3 cellular contexts compared by ENCODE assay signal in the genomic region with DNA sequence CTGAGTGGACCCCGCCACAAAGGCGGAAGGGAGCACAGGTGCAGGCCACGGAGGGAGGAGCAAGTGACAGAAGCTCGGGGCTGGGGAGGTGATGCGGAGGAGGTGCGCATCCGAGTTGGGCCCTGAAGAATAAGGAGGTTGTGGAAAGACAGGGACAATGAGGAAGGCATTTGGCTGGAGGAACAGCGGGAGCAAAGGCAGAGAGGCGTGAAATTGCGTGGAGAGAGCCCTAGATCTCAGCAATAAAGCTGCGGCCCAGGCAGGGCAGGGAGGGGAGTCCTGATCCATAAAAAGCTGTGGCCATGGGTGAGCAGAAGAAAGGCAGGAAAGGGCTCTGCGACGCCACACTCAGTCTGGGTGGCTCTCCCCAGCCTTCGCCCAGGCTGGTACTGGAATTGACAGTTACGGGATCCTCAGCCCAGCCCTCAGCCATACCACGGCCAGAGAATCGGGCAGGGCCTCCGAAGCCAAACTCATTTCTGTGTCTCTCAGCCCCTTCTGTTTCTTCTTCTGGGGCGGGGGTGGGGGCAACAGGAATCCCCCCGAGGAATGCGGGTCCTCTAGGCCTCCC.
TF ChIP-seq lines count a peak whose summit lies in the region.

No MANE protein-coding gene starts in this region.

TF ChIP-seq in A549, 52 proteins besides CTCF, POLR2A, EP300 and RAD21 (continued from another document):
- TF ChIP-seq RARB (CRISPR knock-in tag; IDR thresholded peaks at IDR 0.05) (no peak), RFX5 (IDR thresholded peaks at IDR 0.05) (no peak), MYC (IDR thresholded peaks at IDR 0.05; ENCODE audit: borderline replicate concordance, low read length) (no peak), KDM1A (IDR thresholded peaks at IDR 0.05; ENCODE audit: low read depth) (no peak), JUN (IDR thresholded peaks at IDR 0.05) (no peak), GATA3 (IDR thresholded peaks at IDR 0.05; ENCODE audit: borderline replicate concordance) (no peak), MAFK (IDR thresholded peaks at IDR 0.05; ENCODE audit: partially characterized antibody) (no peak), HOXB5 (CRISPR knock-in tag; IDR thresholded peaks at IDR 0.05) (no peak), CBX8 (IDR thresholded peaks at IDR 0.05) (no peak), HDAC2 (IDR thresholded peaks at IDR 0.05) (no peak), ZSCAN20 (CRISPR knock-in tag; IDR thresholded peaks at IDR 0.05) (no peak)
- TF ChIP-seq, protein P1, sequence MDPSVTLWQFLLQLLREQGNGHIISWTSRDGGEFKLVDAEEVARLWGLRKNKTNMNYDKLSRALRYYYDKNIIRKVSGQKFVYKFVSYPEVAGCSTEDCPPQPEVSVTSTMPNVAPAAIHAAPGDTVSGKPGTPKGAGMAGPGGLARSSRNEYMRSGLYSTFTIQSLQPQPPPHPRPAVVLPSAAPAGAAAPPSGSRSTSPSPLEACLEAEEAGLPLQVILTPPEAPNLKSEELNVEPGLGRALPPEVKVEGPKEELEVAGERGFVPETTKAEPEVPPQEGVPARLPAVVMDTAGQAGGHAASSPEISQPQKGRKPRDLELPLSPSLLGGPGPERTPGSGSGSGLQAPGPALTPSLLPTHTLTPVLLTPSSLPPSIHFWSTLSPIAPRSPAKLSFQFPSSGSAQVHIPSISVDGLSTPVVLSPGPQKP (IDR thresholded peaks at IDR 0.05; ENCODE audit: low read depth, low read length) = no peak
- TF ChIP-seq, protein P2, sequence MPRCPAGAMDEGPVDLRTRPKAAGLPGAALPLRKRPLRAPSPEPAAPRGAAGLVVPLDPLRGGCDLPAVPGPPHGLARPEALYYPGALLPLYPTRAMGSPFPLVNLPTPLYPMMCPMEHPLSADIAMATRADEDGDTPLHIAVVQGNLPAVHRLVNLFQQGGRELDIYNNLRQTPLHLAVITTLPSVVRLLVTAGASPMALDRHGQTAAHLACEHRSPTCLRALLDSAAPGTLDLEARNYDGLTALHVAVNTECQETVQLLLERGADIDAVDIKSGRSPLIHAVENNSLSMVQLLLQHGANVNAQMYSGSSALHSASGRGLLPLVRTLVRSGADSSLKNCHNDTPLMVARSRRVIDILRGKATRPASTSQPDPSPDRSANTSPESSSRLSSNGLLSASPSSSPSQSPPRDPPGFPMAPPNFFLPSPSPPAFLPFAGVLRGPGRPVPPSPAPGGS (IDR thresholded peaks at IDR 0.05) = no peak
TF ChIP-seq in A549: peak in this region for 0.

TF ChIP-seq in GM23338, 12 proteins besides CTCF, POLR2A, EP300 and RAD21 (continued from another document):
- no peak for TF ChIP-seq POLR2AphosphoS5 (IDR thresholded peaks at IDR 0.05; ENCODE audit: low read depth)
- TF ChIP-seq STAT1 (IDR thresholded peaks at IDR 0.05; ENCODE audit: unreplicated experiment) = no peak
- TF ChIP-seq, protein P3, sequence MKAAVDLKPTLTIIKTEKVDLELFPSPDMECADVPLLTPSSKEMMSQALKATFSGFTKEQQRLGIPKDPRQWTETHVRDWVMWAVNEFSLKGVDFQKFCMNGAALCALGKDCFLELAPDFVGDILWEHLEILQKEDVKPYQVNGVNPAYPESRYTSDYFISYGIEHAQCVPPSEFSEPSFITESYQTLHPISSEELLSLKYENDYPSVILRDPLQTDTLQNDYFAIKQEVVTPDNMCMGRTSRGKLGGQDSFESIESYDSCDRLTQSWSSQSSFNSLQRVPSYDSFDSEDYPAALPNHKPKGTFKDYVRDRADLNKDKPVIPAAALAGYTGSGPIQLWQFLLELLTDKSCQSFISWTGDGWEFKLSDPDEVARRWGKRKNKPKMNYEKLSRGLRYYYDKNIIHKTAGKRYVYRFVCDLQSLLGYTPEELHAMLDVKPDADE (IDR thresholded peaks at IDR 0.05) = no peak
- TF ChIP-seq JUNB (IDR thresholded peaks at IDR 0.05; ENCODE audit: unreplicated experiment) = no peak

TF ChIP-seq in neural cell, 6 proteins besides CTCF, POLR2A, EP300 and RAD21 (continued from another document):
- TF ChIP-seq, protein P4, sequence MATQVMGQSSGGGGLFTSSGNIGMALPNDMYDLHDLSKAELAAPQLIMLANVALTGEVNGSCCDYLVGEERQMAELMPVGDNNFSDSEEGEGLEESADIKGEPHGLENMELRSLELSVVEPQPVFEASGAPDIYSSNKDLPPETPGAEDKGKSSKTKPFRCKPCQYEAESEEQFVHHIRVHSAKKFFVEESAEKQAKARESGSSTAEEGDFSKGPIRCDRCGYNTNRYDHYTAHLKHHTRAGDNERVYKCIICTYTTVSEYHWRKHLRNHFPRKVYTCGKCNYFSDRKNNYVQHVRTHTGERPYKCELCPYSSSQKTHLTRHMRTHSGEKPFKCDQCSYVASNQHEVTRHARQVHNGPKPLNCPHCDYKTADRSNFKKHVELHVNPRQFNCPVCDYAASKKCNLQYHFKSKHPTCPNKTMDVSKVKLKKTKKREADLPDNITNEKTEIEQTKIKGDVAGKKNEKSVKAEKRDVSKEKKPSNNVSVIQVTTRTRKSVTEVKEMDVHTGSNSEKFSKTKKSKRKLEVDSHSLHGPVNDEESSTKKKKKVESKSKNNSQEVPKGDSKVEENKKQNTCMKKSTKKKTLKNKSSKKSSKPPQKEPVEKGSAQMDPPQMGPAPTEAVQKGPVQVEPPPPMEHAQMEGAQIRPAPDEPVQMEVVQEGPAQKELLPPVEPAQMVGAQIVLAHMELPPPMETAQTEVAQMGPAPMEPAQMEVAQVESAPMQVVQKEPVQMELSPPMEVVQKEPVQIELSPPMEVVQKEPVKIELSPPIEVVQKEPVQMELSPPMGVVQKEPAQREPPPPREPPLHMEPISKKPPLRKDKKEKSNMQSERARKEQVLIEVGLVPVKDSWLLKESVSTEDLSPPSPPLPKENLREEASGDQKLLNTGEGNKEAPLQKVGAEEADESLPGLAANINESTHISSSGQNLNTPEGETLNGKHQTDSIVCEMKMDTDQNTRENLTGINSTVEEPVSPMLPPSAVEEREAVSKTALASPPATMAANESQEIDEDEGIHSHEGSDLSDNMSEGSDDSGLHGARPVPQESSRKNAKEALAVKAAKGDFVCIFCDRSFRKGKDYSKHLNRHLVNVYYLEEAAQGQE (IDR thresholded peaks at IDR 0.05; ENCODE audit: borderline replicate concordance) = no peak
- TF ChIP-seq MXI1 (conservative IDR thresholded peaks at IDR 0.05; ENCODE audit: poor library complexity, severe bottlenecking) = no peak
- no peak for TF ChIP-seq EZH2 (IDR thresholded peaks at IDR 0.05; ENCODE audit: borderline replicate concordance, insufficient read depth, low read length, poor library complexity, severe bottlenecking)
